ENCODE assay signal across 17 cellular contexts in the genomic region with DNA sequence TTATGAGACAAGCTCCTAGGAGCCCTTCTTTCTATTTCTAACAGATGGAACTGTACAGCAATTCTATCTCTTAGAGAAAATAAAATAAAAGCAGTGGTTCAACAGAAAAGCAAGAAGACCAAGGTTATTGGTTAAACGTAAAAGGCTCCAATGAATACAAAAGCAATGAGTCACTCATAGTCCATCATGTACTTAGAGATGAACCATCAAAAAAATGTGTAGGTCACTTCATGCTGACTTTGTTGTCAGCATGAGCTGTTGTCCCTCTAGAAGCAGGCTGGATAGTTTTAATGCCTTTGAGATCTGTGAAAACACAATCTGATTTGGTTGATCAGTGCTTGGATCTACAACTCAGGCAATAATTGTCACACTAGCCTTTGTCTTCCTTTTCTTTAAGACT.
"Had no signal": no experiment of that assay in that cellular context is flagged by ENCODE, and none has a peak within 500 bp of the region (broad histone marks: within the 10 kb centered on the region; RNA-seq: fewer than 3 reads in every experiment).

No MANE protein-coding gene starts in this region.

- H3K4me3 ChIP-seq: adrenal gland, body of pancreas, spleen, testis, upper lobe of left lung had no signal

- ATAC-seq: activated CD4-positive, alpha-beta T cell treated with anti-CD3 and anti-CD28 coated beads for 36 hours; activated CD8-positive, alpha-beta T cell treated with anti-CD3 and anti-CD28 coated beads for 36 hours; activated T-cell treated with anti-CD3 and anti-CD28 coated beads, Interleukin-2, amount 50 U/mL, for 4 hours; body of pancreas; left ventricle myocardium superior; natural killer cell; right cardiac atrium; T-helper 17 cell had no signal

- DNase-seq: activated CD4-positive, alpha-beta T cell treated with anti-CD3 and anti-CD28 coated beads for 36 hours; activated CD8-positive, alpha-beta T cell treated with anti-CD3 and anti-CD28 coated beads for 36 hours; activated effector memory CD4-positive, alpha-beta T cell treated with Interleukin-2 at 50 U/mL for 16 hours; activated naive CD4-positive, alpha-beta T cell treated with anti-CD3 and anti-CD28 coated beads, Interleukin-2, amount 50 U/mL, for 16 hours; activated T-cell treated with anti-CD3 and anti-CD28 coated beads, Interleukin-2, amount 50 U/mL, for 4 hours; adrenal gland; body of pancreas; hippocampal formation; kidney; left ventricle myocardium superior; mesendoderm; natural killer cell; right cardiac atrium; spleen; T-helper 17 cell; testis; upper lobe of left lung had no signal

- FAIRE-seq: kidney had no signal
